In the genomic region with DNA sequence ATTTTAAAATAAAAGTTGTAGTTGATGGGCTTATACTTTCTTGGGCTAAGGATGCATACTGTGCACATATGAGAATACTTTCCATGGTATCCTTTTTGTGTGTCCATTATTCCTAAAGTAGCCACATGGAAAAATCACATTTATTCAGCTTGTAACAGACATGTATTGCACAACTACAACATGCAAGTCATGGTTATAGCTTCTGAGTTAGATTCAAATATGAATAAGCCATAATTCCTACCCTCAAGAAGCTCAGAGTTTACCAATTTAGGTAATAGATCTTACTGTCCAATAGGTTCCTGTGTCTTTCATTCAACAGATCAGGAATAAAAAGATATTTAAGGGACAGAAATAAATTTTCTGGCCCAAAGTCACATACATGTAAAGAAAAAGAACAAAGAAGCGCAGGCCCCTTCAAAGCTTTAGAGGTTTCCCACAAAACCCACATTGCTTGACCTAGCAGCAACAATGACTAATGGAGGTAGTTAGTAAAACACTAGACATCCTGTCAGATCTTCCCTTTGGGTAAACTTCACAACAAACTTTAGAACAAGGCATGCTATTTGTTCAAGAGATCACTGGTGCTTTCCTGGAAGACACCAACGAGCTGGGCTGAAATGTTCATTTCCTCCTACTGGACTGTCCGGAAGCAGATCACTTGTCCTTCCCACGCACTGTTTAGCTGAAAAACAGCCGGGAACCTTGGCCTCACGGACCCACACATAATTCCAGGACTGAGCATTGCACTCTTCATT, we compare ENCODE assay signal across 8 cellular contexts.
DNase-seq lines count a peak whose midpoint lies in the region; ATAC-seq lines count a peak whose summit lies in the region.

No MANE protein-coding gene starts in this region.

- H3K36me3 ChIP-seq in mesendoderm (ENCODE audit: control insufficient read depth, insufficient read depth, low read length): no peaks in the 10 kb centered on the region

- ATAC-seq in HG03097 (IDR thresholded peaks at IDR 0.05; ENCODE audit: low FRiP score, unreplicated experiment) (peak; percentile 71), HG02970 (IDR thresholded peaks at IDR 0.05; ENCODE audit: low FRiP score, unreplicated experiment) (no peak)
- ATAC-seq in activated naive CD8-positive, alpha-beta T cell treated with anti-CD3 and anti-CD28 coated beads, Interleukin-2, amount 50 U/mL, for 24 hours: peak; percentile 89

- H3K27me3 Mint-ChIP-seq in activated naive CD8-positive, alpha-beta T cell treated with anti-CD3 and anti-CD28 coated beads, Interleukin-2, amount 50 U/mL, for 24 hours: no peaks in the 10 kb centered on the region

- H3K4me1 ChIP-seq in mesendoderm (ENCODE audit: control insufficient read depth, low read depth, low read length): no peaks in the 10 kb centered on the region

- no peak overlapping the region for H3K4me2 ChIP-seq in mesendoderm (ENCODE audit: low read length)

- no peak overlapping the region for H4K8ac ChIP-seq in mesendoderm (ENCODE audit: low read depth, low read length)

- no peak overlapping the region for H3K9ac ChIP-seq in mesendoderm (ENCODE audit: low read length)

- no peak overlapping the region for H2AK5ac ChIP-seq in mesendoderm (ENCODE audit: low read length)

- peaks cover 3% of the 10 kb centered on the region for H3K9me3 Mint-ChIP-seq in activated naive CD8-positive, alpha-beta T cell treated with anti-CD3 and anti-CD28 coated beads, Interleukin-2, amount 50 U/mL, for 24 hours

- H2BK120ac ChIP-seq in mesendoderm (ENCODE audit: low read depth, low read length): no peak overlapping the region

- no peak overlapping the region for H4K5ac ChIP-seq in mesendoderm (ENCODE audit: low read length)

- H3K36me3 Mint-ChIP-seq in activated naive CD8-positive, alpha-beta T cell treated with anti-CD3 and anti-CD28 coated beads, Interleukin-2, amount 50 U/mL, for 24 hours (ENCODE audit: low read depth): no peaks in the 10 kb centered on the region

- H3K23ac ChIP-seq in mesendoderm (ENCODE audit: low read length): no peak overlapping the region

- H3K27ac Mint-ChIP-seq in activated naive CD8-positive, alpha-beta T cell treated with anti-CD3 and anti-CD28 coated beads, Interleukin-2, amount 50 U/mL, for 24 hours: peak overlapping the region; percentile 57

- H3K79me1 ChIP-seq in mesendoderm (ENCODE audit: low read length): no peaks in the 10 kb centered on the region

- DNase-seq in NOMO-1 treated with DMSO at 0.1 percent for 48 hours (lab: John Stamatoyannopoulos, UW; ENCODE audit: unreplicated experiment) (peak; percentile 29), NOMO-1 treated with dmso at 0.1 percent for 144 hours (lab: John Stamatoyannopoulos, UW; ENCODE audit: unreplicated experiment) (no peak), skeletal muscle cell (ENCODE audit: low read depth) (peak; percentile 43), mucosa of gallbladder (ENCODE audit: low spot score) (no peak), mesendoderm (no peak)
- no peak for DNase-seq in activated naive CD8-positive, alpha-beta T cell treated with anti-CD3 and anti-CD28 coated beads, Interleukin-2, amount 50 U/mL, for 24 hours

- WGBS in mesendoderm (ENCODE audit: extremely low coverage, insufficient coverage, low lambda C conversion rate): no CpG with 5 or more reads among the region's 6 CpGs

- no peaks in the 10 kb centered on the region for H3K27me3 ChIP-seq in mesendoderm (ENCODE audit: insufficient read depth, low read length, poor library complexity)

- H3K4me3 ChIP-seq in skeletal muscle cell (ENCODE audit: low read depth, low read length) (no peak overlapping the region), mesendoderm (ENCODE audit: low read length) (no peak overlapping the region)

- no peak overlapping the region for H3K56ac ChIP-seq in mesendoderm (ENCODE audit: low read length)

- H3K27ac ChIP-seq in mesendoderm (ENCODE audit: low read depth, low read length): no peak overlapping the region

- H3K4ac ChIP-seq in mesendoderm (ENCODE audit: low read depth, low read length): no peak overlapping the region

- no peak overlapping the region for H2BK5ac ChIP-seq in mesendoderm (ENCODE audit: low read length)

- H3K4me3 Mint-ChIP-seq in activated naive CD8-positive, alpha-beta T cell treated with anti-CD3 and anti-CD28 coated beads, Interleukin-2, amount 50 U/mL, for 24 hours: no peak overlapping the region

- no peak overlapping the region for H3K18ac ChIP-seq in mesendoderm (ENCODE audit: low read length)

- H3K4me1 Mint-ChIP-seq in activated naive CD8-positive, alpha-beta T cell treated with anti-CD3 and anti-CD28 coated beads, Interleukin-2, amount 50 U/mL, for 24 hours: peaks cover 51% of the 10 kb centered on the region

- H2BK15ac ChIP-seq in mesendoderm (replicated peaks; ENCODE audit: low read depth): no peak overlapping the region

- H3K79me2 ChIP-seq in mesendoderm (ENCODE audit: control insufficient read depth, insufficient read depth, low read length): no peaks in the 10 kb centered on the region

Comparison
In these comparisons a context has a peak if more than half of its experiments do, and no peak if none do; other contexts are left out.
1. DNase-seq: peak in NOMO-1 treated with DMSO at 0.1 percent for 48 hours (single experiment) and skeletal muscle cell (single experiment); none in NOMO-1 treated with dmso at 0.1 percent for 144 hours (single experiment), activated naive CD8-positive, alpha-beta T cell treated with anti-CD3 and anti-CD28 coated beads, Interleukin-2, amount 50 U/mL, for 24 hours (single experiment), mucosa of gallbladder (single experiment) and mesendoderm (single experiment).